In the genomic region with DNA sequence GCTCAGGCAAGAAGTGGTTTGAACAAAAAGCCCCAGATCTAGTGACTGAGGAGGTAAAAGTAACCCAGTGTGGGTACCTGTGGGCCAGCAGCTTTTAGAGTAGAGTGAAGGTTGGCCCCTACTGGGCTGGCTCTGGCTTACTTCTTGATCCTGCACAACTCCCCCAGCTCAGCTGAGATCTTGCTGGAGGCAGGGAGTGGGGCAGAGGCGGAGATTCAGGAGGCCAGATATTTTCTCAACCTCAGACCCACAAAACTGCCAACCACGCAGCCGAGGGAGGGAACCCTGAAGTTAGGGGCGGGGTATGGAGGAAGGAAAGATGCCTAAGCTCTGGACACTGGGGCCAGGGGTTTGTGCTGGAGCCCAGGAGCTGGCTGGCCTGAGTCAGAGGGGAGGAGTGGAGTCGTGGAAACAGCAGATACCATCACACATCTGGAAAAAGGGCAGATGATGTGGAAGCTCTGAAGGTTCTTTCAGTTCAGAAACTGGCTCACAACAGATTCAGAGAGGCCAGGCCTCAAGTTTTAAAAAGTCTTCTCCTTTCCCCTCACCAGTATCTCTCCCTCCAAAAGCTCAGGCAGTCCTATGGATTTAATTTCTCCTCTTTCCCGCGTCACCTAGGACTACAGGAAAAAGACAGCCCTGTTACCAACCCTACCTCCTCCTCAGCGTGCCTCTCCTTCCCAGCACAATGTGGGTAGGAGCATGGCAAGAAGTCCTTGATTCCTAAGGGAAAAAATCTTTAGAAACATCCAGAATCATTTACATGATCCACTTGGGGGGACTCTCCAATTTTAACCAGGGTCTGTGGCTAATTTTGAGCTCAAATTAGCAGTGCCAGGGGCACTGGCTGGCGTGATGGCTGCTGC, we compare ENCODE assay signal across 8 cellular contexts. TPM values are rescaled to one million over a fixed set of nuclear protein-coding genes. Genes with fewer than 3 reads are reported as not detected.
DNase-seq lines count a peak whose midpoint lies in the region; ATAC-seq, FAIRE-seq and TF ChIP-seq lines count a peak whose summit lies in the region.

No MANE protein-coding gene starts in this region.

- POLR2A ChIA-PET in RWPE1 (lab: Yijun Ruan, JAX; ENCODE audit: low non-redundant PET) = no interaction called here
- POLR2A ChIA-PET in OCI-LY7 (lab: Charles Lee) = interaction anchor here (0.6 kb wide), 1 partner anchor 279 kb away, joined by 3 read pairs; no protein-coding TSS in a partner anchor

- no peaks in the 10 kb centered on the region for H3K27me3 ChIP-seq in skeletal muscle satellite cell (ENCODE audit: control insufficient read depth, insufficient read depth, low read length)

- H3K36me3 ChIP-seq in skeletal muscle satellite cell (ENCODE audit: insufficient read depth, low read length) (peaks cover 2% of the 10 kb centered on the region), OCI-LY7 (ENCODE audit: insufficient read depth, low read length) (peaks cover 27% of the 10 kb centered on the region), kidney (ENCODE audit: control insufficient read depth in 1 of 2, insufficient read depth in 2 of 2, low read length in 2 of 2) (peaks cover 0 to 7% of the 10 kb centered on the region in 2 donors)

- H3K9ac ChIP-seq in skeletal muscle satellite cell (ENCODE audit: low read depth, low read length) (peak overlapping the region; percentile 40), kidney (ENCODE audit: low read length in 2 of 2) (no peak overlapping the region)

- H3K27ac ChIP-seq in RWPE1 = peak overlapping the region; percentile 67
- no peak overlapping the region for H3K27ac ChIP-seq in OCI-LY7 (ENCODE audit: low read depth, low read length, poor library complexity, severe bottlenecking)
- H3K27ac ChIP-seq in kidney (ENCODE audit: low read depth in 2 of 2, low read length in 2 of 2) = no peak overlapping the region

- peaks cover 8% of the 10 kb centered on the region; the same call in 1 of the 2 replicates for H3K79me2 ChIP-seq in OCI-LY7 (ENCODE audit: insufficient read depth, low read depth, low read length)

- peak overlapping the region; percentile 18 for H3K4me2 ChIP-seq in skeletal muscle satellite cell (ENCODE audit: low read length)
- no peak overlapping the region for H3K4me2 ChIP-seq in OCI-LY7 (ENCODE audit: low read length)

- ATAC-seq in GM18517 (IDR thresholded peaks at IDR 0.05; ENCODE audit: unreplicated experiment) = no peak
- no peak for ATAC-seq in HG03571 (IDR thresholded peaks at IDR 0.05; ENCODE audit: unreplicated experiment)

- BruUV-seq in OCI-LY7 (replicated peaks; lab: Mats Ljungman, UMichigan) = no TSS peak

- CTCF ChIA-PET in RWPE1 (lab: Yijun Ruan, JAX) (interaction anchor here (0.6 to 3.4 kb wide), 5 partner anchors 8 to 1033 kb away, joined by 3 to 18 read pairs (median 5); no protein-coding TSS in a partner anchor), OCI-LY7 (lab: Charles Lee; ENCODE audit: unreplicated experiment) (no interaction called here)

- H4K20me1 ChIP-seq in OCI-LY7 (ENCODE audit: insufficient read depth, low read length) = no peaks in the 10 kb centered on the region; the same call in 1 of the 2 replicates

- no peaks in the 10 kb centered on the region for H3K9me3 ChIP-seq in skeletal muscle satellite cell (replicated peaks; ENCODE audit: low read length)
- H3K9me3 ChIP-seq in OCI-LY7 (ENCODE audit: low read length) = no peaks in the 10 kb centered on the region
- no peaks in the 10 kb centered on the region for H3K9me3 ChIP-seq in kidney (ENCODE audit: control insufficient read depth in 1 of 2, low read length in 2 of 2)

- H2AFZ ChIP-seq in OCI-LY7 (ENCODE audit: low read length) = no peak overlapping the region

- H3K4me1 ChIP-seq in skeletal muscle satellite cell (ENCODE audit: control insufficient read depth, insufficient read depth, low read length) (peaks cover 34% of the 10 kb centered on the region), OCI-LY7 (ENCODE audit: insufficient read depth, low read length, poor library complexity, severe bottlenecking) (peaks cover under 1% of the 10 kb centered on the region), kidney (ENCODE audit: control insufficient read depth in 1 of 2, insufficient read depth in 1 of 2, low read depth in 1 of 2, low read length in 2 of 2) (peaks cover 8 to 15% of the 10 kb centered on the region in 2 donors)

- intact Hi-C loops in OCI-LY7 (cut with micrococcal nuclease; ENCODE audit: unreplicated experiment) (no loop called here), kidney (cut with DNase I) (loop anchor here (10.0 kb wide), 1 partner anchor 153 kb away; no protein-coding TSS in a partner anchor)

- no peak for TF ChIP-seq CTCF in RWPE1 (conservative IDR thresholded peaks at IDR 0.05; ENCODE audit: low read depth)
- no peak for TF ChIP-seq CTCF in fibroblast of the aortic adventitia (IDR thresholded peaks at IDR 0.05; ENCODE audit: insufficient read depth, low read length)
- no peak for TF ChIP-seq CTCF in OCI-LY7 (conservative IDR thresholded peaks at IDR 0.05; ENCODE audit: low read length)
- TF ChIP-seq CTCF in kidney (IDR thresholded peaks at IDR 0.05; ENCODE audit: borderline replicate concordance, extremely low read depth, insufficient read depth) = no peak

- DNase-seq in GM03348 (ENCODE audit: low spot score) (peak; percentile 92), RWPE1 (ENCODE audit: low spot score) (no peak), fibroblast of the aortic adventitia (ENCODE audit: low read depth) (peak; percentile 92), OCI-LY7 (ENCODE audit: low spot score) (no peak), kidney (no peak)

- no peaks in the 10 kb centered on the region for H3K9me2 ChIP-seq in OCI-LY7 (ENCODE audit: insufficient read depth, low read length)

- FAIRE-seq in kidney (lab: Jason Lieb, UNC) = no peak

- H3K4me3 ChIP-seq in fibroblast of the aortic adventitia (ENCODE audit: low read depth, low read length) = no peak overlapping the region
- peak overlapping the region; percentile 3 for H3K4me3 ChIP-seq in skeletal muscle satellite cell (ENCODE audit: low read length)
- no peak overlapping the region for H3K4me3 ChIP-seq in OCI-LY7 (ENCODE audit: low read depth, low read length, poor library complexity, severe bottlenecking)
- no peak overlapping the region for H3K4me3 ChIP-seq in kidney (ENCODE audit: low read length in 2 of 2)

RNA-seq across cellular contexts. Expression of gene MYO18A, which starts 48.1 kb away (rescaled TPM):
- total RNA-seq in fibroblast of the aortic adventitia (ENCODE audit: low replicate concordance) (78.3 and 82.8 TPM in 2 replicates), OCI-LY7 (2022) (128 and 143 TPM in 2 replicates), kidney (60.7 TPM)
- 19.9 and 29.2 TPM in 2 replicates for total RNA-seq in skeletal muscle satellite cell (2012; rRNA removed)
- 124 and 131 TPM in 2 replicates for total RNA-seq in OCI-LY7 (2014; rRNA removed; shearing (Covaris generic))
- 25.6 TPM for polyA plus RNA-seq in kidney (ENCODE audit: insufficient read depth, low read depth, low replicate concordance)

Comparison
In these comparisons a context has a peak if more than half of its experiments do, and no peak if none do; other contexts are left out.
1. DNase-seq: peak in GM03348 (single experiment) and fibroblast of the aortic adventitia (single experiment); none in RWPE1 (single experiment), OCI-LY7 (single experiment) and kidney (single experiment).